Comparison of ENCODE assay signal across 1 cellular context in the genomic region with DNA sequence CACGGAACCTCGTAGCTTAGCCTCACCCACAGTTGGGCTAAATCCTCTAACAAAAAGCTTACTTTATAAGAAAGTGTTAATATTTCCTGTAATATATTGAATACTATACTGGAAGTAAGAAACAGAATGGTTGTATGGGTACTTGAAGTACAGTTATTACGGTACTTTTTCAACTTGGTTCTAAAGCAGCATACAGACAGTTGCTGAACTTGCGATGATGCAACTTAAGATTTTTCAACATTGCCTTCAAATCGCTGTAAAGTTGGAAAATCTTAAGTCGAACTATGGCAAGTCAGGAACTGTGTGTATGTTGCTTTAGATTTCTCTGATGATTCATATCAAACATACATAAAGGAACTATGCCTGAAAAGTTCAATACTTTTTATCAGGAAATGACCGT.
TF ChIP-seq lines count a peak whose summit lies in the region.

No MANE protein-coding gene starts in this region.

TF ChIP-seq in IMR-90, 13 proteins besides CTCF, POLR2A, EP300 and RAD21 (continued from another document):
- TF ChIP-seq, protein P1, sequence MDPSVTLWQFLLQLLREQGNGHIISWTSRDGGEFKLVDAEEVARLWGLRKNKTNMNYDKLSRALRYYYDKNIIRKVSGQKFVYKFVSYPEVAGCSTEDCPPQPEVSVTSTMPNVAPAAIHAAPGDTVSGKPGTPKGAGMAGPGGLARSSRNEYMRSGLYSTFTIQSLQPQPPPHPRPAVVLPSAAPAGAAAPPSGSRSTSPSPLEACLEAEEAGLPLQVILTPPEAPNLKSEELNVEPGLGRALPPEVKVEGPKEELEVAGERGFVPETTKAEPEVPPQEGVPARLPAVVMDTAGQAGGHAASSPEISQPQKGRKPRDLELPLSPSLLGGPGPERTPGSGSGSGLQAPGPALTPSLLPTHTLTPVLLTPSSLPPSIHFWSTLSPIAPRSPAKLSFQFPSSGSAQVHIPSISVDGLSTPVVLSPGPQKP (IDR thresholded peaks at IDR 0.05; ENCODE audit: borderline replicate concordance, low read depth, low read length), result no peak
- TF ChIP-seq MAZ (IDR thresholded peaks at IDR 0.05; ENCODE audit: borderline replicate concordance, low read depth, low read length), result no peak
